1 cellular context compared by ENCODE assay signal in the genomic region with DNA sequence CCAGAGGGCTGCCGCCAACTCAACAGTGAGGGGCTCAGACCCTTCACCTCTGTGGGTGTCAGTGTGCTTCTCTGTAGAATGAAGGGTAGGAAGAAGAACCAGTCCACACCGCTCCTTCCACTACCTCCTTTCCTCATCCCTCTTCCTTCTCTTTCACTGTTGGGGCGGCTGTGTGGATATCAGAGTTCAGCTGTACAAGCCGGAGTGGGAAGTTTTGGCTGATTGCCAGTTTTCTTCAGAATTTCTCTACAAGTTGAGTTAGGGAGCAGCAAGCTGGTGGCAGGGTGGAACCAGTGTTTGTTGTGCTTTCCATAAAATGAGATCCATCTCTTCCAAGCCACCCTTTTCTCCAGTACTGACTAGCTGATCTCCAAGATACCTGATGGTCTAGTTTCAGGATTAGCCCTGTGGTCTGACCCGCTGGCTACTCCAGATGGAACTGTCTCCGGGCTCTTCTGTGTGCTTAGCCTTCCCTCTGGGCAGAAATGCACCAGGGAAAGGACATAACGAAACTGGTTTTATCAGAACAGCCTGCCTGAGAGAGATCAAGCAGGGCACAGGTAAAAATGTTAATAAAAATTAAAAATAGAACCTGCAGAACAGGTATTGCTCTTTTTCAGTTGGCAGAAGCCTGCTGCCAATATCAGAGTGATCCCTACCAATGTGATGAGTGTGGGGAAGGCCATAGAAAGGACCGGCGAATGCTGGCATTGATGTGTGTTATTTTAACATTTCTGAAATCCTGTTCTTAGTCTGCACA.
TF ChIP-seq lines count a peak whose summit lies in the region.

No MANE protein-coding gene starts in this region.

TF ChIP-seq in IMR-90, 13 proteins besides CTCF, POLR2A, EP300 and RAD21 (continued from another document):
- TF ChIP-seq ELK1 (IDR thresholded peaks at IDR 0.05; ENCODE audit: borderline replicate concordance, low read depth, low read length) (no peak), MAZ (IDR thresholded peaks at IDR 0.05; ENCODE audit: borderline replicate concordance, low read depth, low read length) (no peak), SMC3 (IDR thresholded peaks at IDR 0.05; ENCODE audit: low read depth, low read length) (no peak), FOS (IDR thresholded peaks at IDR 0.05; ENCODE audit: low read depth, low read length) (no peak), RFX5 (IDR thresholded peaks at IDR 0.05; ENCODE audit: low read depth, low read length) (no peak), NFE2L2 (IDR thresholded peaks at IDR 0.05; ENCODE audit: low read depth, low read length) (no peak), CEBPB (IDR thresholded peaks at IDR 0.05; ENCODE audit: low read depth, low read length) (no peak), MXI1 (IDR thresholded peaks at IDR 0.05; ENCODE audit: borderline replicate concordance, low read depth, low read length) (no peak)
- TF ChIP-seq, protein P1, sequence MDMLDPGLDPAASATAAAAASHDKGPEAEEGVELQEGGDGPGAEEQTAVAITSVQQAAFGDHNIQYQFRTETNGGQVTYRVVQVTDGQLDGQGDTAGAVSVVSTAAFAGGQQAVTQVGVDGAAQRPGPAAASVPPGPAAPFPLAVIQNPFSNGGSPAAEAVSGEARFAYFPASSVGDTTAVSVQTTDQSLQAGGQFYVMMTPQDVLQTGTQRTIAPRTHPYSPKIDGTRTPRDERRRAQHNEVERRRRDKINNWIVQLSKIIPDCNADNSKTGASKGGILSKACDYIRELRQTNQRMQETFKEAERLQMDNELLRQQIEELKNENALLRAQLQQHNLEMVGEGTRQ (IDR thresholded peaks at IDR 0.05; ENCODE audit: low read depth, low read length): no peak
